ENCODE assay signal across 8 cellular contexts in genomic region chr9:86282979-86283535, GRCh38. TPM values are rescaled to one million over a fixed set of nuclear protein-coding genes. Genes with fewer than 3 reads are reported as not detected.
DNase-seq lines count a peak whose midpoint lies in the region; ATAC-seq and TF ChIP-seq lines count a peak whose summit lies in the region.

No MANE protein-coding gene starts in this region.

- peak; percentile 35 for ATAC-seq in GM21528 (IDR thresholded peaks at IDR 0.05; ENCODE audit: low FRiP score, unreplicated experiment)
- peak; percentile 60 for ATAC-seq in activated naive CD8-positive, alpha-beta T cell treated with anti-CD3 and anti-CD28 coated beads, Interleukin-2, amount 50 U/mL, for 24 hours

- peaks cover 19% of the 10 kb centered on the region for H3K36me3 Mint-ChIP-seq in activated naive CD8-positive, alpha-beta T cell treated with anti-CD3 and anti-CD28 coated beads, Interleukin-2, amount 50 U/mL, for 24 hours (ENCODE audit: low read depth)

- intact Hi-C loops in sigmoid colon (cut with DNase I), result loop anchor here (5.0 to 10.0 kb wide), 4 partner anchors 69 to 248 kb away; partner anchors contain the start of genes GOLM1 and TUT7

- H3K4me3 ChIP-seq in Karpas-422 (ENCODE audit: low read length) (peak overlapping the region; percentile 91), sigmoid colon (peak overlapping the region; percentile 79 to 98 (median 91))

- H3K27ac ChIP-seq in Karpas-422 (ENCODE audit: low read length) (peak overlapping the region; percentile 17), sigmoid colon (peak overlapping the region; percentile 95 to 99 (median 96))

- no peaks in the 10 kb centered on the region for H3K9me3 Mint-ChIP-seq in activated naive CD8-positive, alpha-beta T cell treated with anti-CD3 and anti-CD28 coated beads, Interleukin-2, amount 50 U/mL, for 24 hours

- H3K27ac Mint-ChIP-seq in activated naive CD8-positive, alpha-beta T cell treated with anti-CD3 and anti-CD28 coated beads, Interleukin-2, amount 50 U/mL, for 24 hours, result peak overlapping the region; percentile 95

- peak; percentile 94 for DNase-seq in EH (ENCODE audit: low read depth)
- DNase-seq in Karpas-422, result no peak
- no peak for DNase-seq in activated naive CD8-positive, alpha-beta T cell treated with anti-CD3 and anti-CD28 coated beads, Interleukin-2, amount 50 U/mL, for 24 hours
- DNase-seq in hepatic stellate cell (ENCODE audit: low spot score), result peak; percentile 73
- DNase-seq in sigmoid colon, result peak; percentile 71
- DNase-seq in KG1 (lab: John Stamatoyannopoulos, UW), result no peak
- DNase-seq in NCI-H446 (lab: John Stamatoyannopoulos, UW), result no peak

- peak overlapping the region; percentile 93 for H3K9ac ChIP-seq in Karpas-422 (ENCODE audit: low read length)

- peak overlapping the region; percentile 89 for H3K4me3 Mint-ChIP-seq in activated naive CD8-positive, alpha-beta T cell treated with anti-CD3 and anti-CD28 coated beads, Interleukin-2, amount 50 U/mL, for 24 hours

- H3K79me2 ChIP-seq in Karpas-422 (ENCODE audit: low read length), result peaks cover 41% of the 10 kb centered on the region

- 11 to 17% methylated on average over 12 of the region's 12 CpGs for WGBS in sigmoid colon, 2 donors

- peak overlapping the region; percentile 76 for H2AFZ ChIP-seq in Karpas-422 (ENCODE audit: low read length)

- H4K20me1 ChIP-seq in Karpas-422 (ENCODE audit: insufficient read depth, low read depth, low read length), result no peaks in the 10 kb centered on the region

- no peaks in the 10 kb centered on the region for H3K9me2 ChIP-seq in Karpas-422 (replicated peaks; ENCODE audit: insufficient read depth, low read length)

- H3K27me3 ChIP-seq in Karpas-422 (ENCODE audit: low read length), result no peaks in the 10 kb centered on the region
- no peaks in the 10 kb centered on the region for H3K27me3 ChIP-seq in sigmoid colon

- TF ChIP-seq EP300 in sigmoid colon (IDR thresholded peaks at IDR 0.05), result no peak

- peak overlapping the region; percentile 80 for H3K4me2 ChIP-seq in Karpas-422 (ENCODE audit: low read depth, low read length, poor library complexity, severe bottlenecking)

- peaks cover 51% of the 10 kb centered on the region for H3K4me1 Mint-ChIP-seq in activated naive CD8-positive, alpha-beta T cell treated with anti-CD3 and anti-CD28 coated beads, Interleukin-2, amount 50 U/mL, for 24 hours

- H3K9me3 ChIP-seq in Karpas-422 (ENCODE audit: low read length) (no peaks in the 10 kb centered on the region), sigmoid colon (no peaks in the 10 kb centered on the region)

- TF ChIP-seq CTCF in sigmoid colon (IDR thresholded peaks at IDR 0.05), result peak in 1 of 4 experiments; percentile 10

- H3K36me3 ChIP-seq in Karpas-422 (ENCODE audit: insufficient read depth, low read length), result peaks cover 7% of the 10 kb centered on the region; the same call in 1 of the 2 replicates
- H3K36me3 ChIP-seq in sigmoid colon, result peaks cover 0 to 6% (median 0%) of the 10 kb centered on the region in 4 donors

- H3K4me1 ChIP-seq in Karpas-422 (ENCODE audit: low read length) (peaks cover 60% of the 10 kb centered on the region), sigmoid colon (peaks cover 0 to 39% (median 30%) of the 10 kb centered on the region in 4 donors)

- no peaks in the 10 kb centered on the region for H3K27me3 Mint-ChIP-seq in activated naive CD8-positive, alpha-beta T cell treated with anti-CD3 and anti-CD28 coated beads, Interleukin-2, amount 50 U/mL, for 24 hours

- no peak for TF ChIP-seq POLR2A in sigmoid colon (IDR thresholded peaks at IDR 0.05)

RNA-seq across cellular contexts. Expression of gene ISCA1, which starts 0.7 kb away (rescaled TPM):
- 23.8 and 51.4 TPM in 2 replicates for total RNA-seq in Karpas-422 (2014; rRNA removed; shearing (Covaris generic); ENCODE audit: low replicate concordance)
- 10 to 100 TPM; 53.5 to 64.9 (median 58.2) TPM for total RNA-seq in sigmoid colon
- 10 to 100 TPM; 23.4 to 74.2 (median 49.9) TPM for polyA plus RNA-seq in sigmoid colon

RNA-seq across cellular contexts. Expression of gene C9orf153, which starts 23.6 kb away (rescaled TPM):
- total RNA-seq in Karpas-422 (2014; rRNA removed; shearing (Covaris generic); ENCODE audit: low replicate concordance), result 2.9 TPM in 1 of 2 replicates, not detected in the other
- total RNA-seq in sigmoid colon, result under 1 TPM in 2 of 4 donors, not detected in 2; 0.27 to 0.99 TPM
- polyA plus RNA-seq in sigmoid colon, result under 1 TPM in 1 of 3 donors, not detected in 2; 0.09 TPM

Comparison
In these comparisons a context has a peak if more than half of its experiments do, and no peak if none do; other contexts are left out.
1. DNase-seq: peak in EH (single experiment), hepatic stellate cell (single experiment) and sigmoid colon (single experiment); none in Karpas-422 (single experiment), activated naive CD8-positive, alpha-beta T cell treated with anti-CD3 and anti-CD28 coated beads, Interleukin-2, amount 50 U/mL, for 24 hours (single experiment), KG1 (single experiment) and NCI-H446 (0 of 2).